12 cellular contexts compared by ENCODE assay signal in the genomic region with DNA sequence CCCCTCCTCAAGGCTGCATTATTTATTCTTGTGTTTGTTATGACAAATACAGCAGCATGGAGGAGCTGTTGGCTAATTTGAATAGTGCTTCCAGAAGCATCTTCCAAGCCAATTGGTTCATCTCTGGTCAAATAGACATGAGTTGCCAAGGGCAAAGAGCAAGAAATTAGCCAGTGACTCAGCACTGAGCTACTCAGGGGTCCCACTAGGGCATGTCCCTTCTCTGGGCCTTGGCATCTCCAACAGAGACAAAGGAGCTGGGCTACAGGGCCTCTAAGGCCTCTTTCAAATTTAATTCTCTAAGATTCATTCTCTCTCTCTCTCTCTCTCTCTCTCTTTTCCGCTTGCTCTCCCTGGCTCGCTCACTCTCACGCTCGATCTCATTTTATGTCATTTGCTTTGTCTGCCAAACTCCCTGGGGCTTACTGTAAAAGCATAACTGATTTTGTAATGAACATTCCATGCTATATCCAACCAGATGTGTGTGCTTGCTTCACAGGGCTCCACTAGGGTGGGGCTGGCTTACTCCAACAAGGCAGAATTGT.
DNase-seq lines count a peak whose midpoint lies in the region; ATAC-seq and TF ChIP-seq lines count a peak whose summit lies in the region.
"Had no signal": no experiment of that assay in that cellular context is flagged by ENCODE, and none has a peak within 500 bp of the region (broad histone marks: within the 10 kb centered on the region; RNA-seq: fewer than 3 reads in every experiment).

No MANE protein-coding gene starts in this region.

- peaks cover 54% of the 10 kb centered on the region for H3K4me1 ChIP-seq in PC-9 (replicated peaks; ENCODE audit: insufficient read depth)
- H3K4me1 ChIP-seq: ascending aorta, testis had no signal

- no peaks in the 10 kb centered on the region for H3K9me2 ChIP-seq in PC-9 (ENCODE audit: insufficient read depth)

- peak; percentile 74 for TF ChIP-seq CTCF in PC-9 (conservative IDR thresholded peaks at IDR 0.05)
- peak; percentile 48 for TF ChIP-seq CTCF in fibroblast of mammary gland (conservative IDR thresholded peaks at IDR 0.05; ENCODE audit: control insufficient read depth, insufficient read depth, low read depth, low read length)
- TF ChIP-seq CTCF in omental fat pad (IDR thresholded peaks at IDR 0.05) = no peak

- H3K4me2 ChIP-seq in PC-9 = peak overlapping the region; percentile 60

- no peaks in the 10 kb centered on the region for H3K36me3 ChIP-seq in PC-9 (ENCODE audit: low read depth)
- H3K36me3 ChIP-seq: ascending aorta had no signal

- no peaks in the 10 kb centered on the region for H4K20me1 ChIP-seq in PC-9 (ENCODE audit: insufficient read depth)

- no peaks in the 10 kb centered on the region for H3K79me2 ChIP-seq in PC-9 (ENCODE audit: low read depth)

- no peak overlapping the region for H2AFZ ChIP-seq in PC-9

- H3K9me3 ChIP-seq in PC-9 (ENCODE audit: insufficient read depth, low read depth) = no peaks in the 10 kb centered on the region
- H3K9me3 ChIP-seq: ascending aorta, testis had no signal

- no TSS peak for BruUV-seq in PC-9 (replicated peaks; lab: Mats Ljungman, UMichigan)

- peak; percentile 53 for ATAC-seq in omental fat pad (ENCODE audit: low FRiP score)

- peaks cover 29% of the 10 kb centered on the region for H3F3A ChIP-seq in PC-9 (ENCODE audit: insufficient read depth, low read depth)

- H3K27ac ChIP-seq in PC-9 = peak overlapping the region; percentile 79
- H3K27ac ChIP-seq: ascending aorta, testis had no signal

- CTCF ChIA-PET in PC-9 (lab: Charles Lee) = interaction anchor here (1.3 kb wide), 1 partner anchor 806 kb away, joined by 3 read pairs; no protein-coding TSS in a partner anchor

- intact Hi-C loops in PC-9 (cut with micrococcal nuclease; ENCODE audit: unreplicated experiment) = no loop called here

- peak; percentile 65 for DNase-seq in DMS79 treated with DMSO at 0.1 percent for 48 hours (lab: John Stamatoyannopoulos, UW)
- DNase-seq in PC-9 = peak; percentile 40 to 98
- DNase-seq in fibroblast of mammary gland (ENCODE audit: low read depth) = peak; percentile 89
- no peak for DNase-seq in omental fat pad (ENCODE audit: low spot score)
- no peak for DNase-seq in NCI-H748 treated with DMSO at 0.1 percent for 48 hours (lab: John Stamatoyannopoulos, UW)
- no peak for DNase-seq in hippocampal formation (lab: John Stamatoyannopoulos, UW)
- DNase-seq in T-helper 9 cell = no peak
- no peak for DNase-seq in NK-92 treated with Interleukin-12 subunit alpha and Interleukin-12 subunit beta, amount 100 ng/mL, for 24 hours (lab: John Stamatoyannopoulos, UW)
- DNase-seq: activated CD4-positive, alpha-beta T cell treated with anti-CD3 and anti-CD28 coated beads, Interleukin-2, amount 50 U/mL, for 1 hour; kidney glomerular epithelial cell; testis had no signal

- H3K27me3 ChIP-seq in PC-9 (ENCODE audit: insufficient read depth, low read depth) = no peaks in the 10 kb centered on the region
- H3K27me3 ChIP-seq: ascending aorta, testis had no signal

- H3K4me3 ChIP-seq in PC-9 = peak overlapping the region; percentile 3; the same call in 1 of the 2 replicates
- H3K4me3 ChIP-seq in fibroblast of mammary gland (ENCODE audit: control insufficient read depth, low read depth, low read length) = no peak overlapping the region
- H3K4me3 ChIP-seq: ascending aorta, testis had no signal

- POLR2A ChIA-PET in PC-9 (lab: Charles Lee; ENCODE audit: unreplicated experiment) = interaction anchor here (0.5 kb wide), 1 partner anchor 71 kb away, joined by 7 read pairs; no protein-coding TSS in a partner anchor

Comparison
In these comparisons a context has a peak if more than half of its experiments do, and no peak if none do; other contexts are left out.
1. DNase-seq: peak in DMS79 treated with DMSO at 0.1 percent for 48 hours (single experiment), PC-9 (2 of 2) and fibroblast of mammary gland (single experiment); none in omental fat pad (single experiment), NCI-H748 treated with DMSO at 0.1 percent for 48 hours (single experiment), hippocampal formation (0 of 2), T-helper 9 cell (single experiment) and NK-92 treated with Interleukin-12 subunit alpha and Interleukin-12 subunit beta, amount 100 ng/mL, for 24 hours (single experiment).
2. CTCF ChIP-seq: peak in PC-9 (single experiment) and fibroblast of mammary gland (single experiment); none in omental fat pad (0 of 3).